ENCODE assay signal across 18 cellular contexts in genomic region chr2:239684271-239684670, GRCh38.
"Had no signal": no experiment of that assay in that cellular context is flagged by ENCODE, and none has a peak within 500 bp of the region (broad histone marks: within the 10 kb centered on the region; RNA-seq: fewer than 3 reads in every experiment).

No MANE protein-coding gene starts in this region.

- H2AFZ ChIP-seq: hepatocyte had no signal

- H3K36me3 ChIP-seq: esophagus muscularis mucosa, neutrophil, ovary, right atrium auricular region, thoracic aorta, transverse colon had no signal

- H3K9me3 ChIP-seq: neutrophil, thoracic aorta, transverse colon had no signal

- H3K27me3 ChIP-seq: hepatocyte, ovary, right atrium auricular region had no signal

- ATAC-seq: foreskin keratinocyte; stimulated activated naive B cell treated with anti-CD40 and anti-IgM and Interleukin-4, amounts not matched to agents 10 μg/mL and 1 μg/mL and 100 μg/mL, for 72 hours; stimulated activated naive CD8-positive, alpha-beta T cell treated with anti-CD3 and anti-CD28 coated beads, Interleukin-15, amount 100 ng/mL, for 72 hours had no signal

- H3K4me1 ChIP-seq: esophagus muscularis mucosa, foreskin keratinocyte, right atrium auricular region, transverse colon had no signal

- H3K27ac Mint-ChIP-seq: naive B cell; nephron progenitor cell; stimulated activated naive B cell treated with anti-CD40 and anti-IgM and Interleukin-4, amounts not matched to agents 10 μg/mL and 1 μg/mL and 100 μg/mL, for 72 hours had no signal

- H3K4me1 Mint-ChIP-seq: central memory CD8-positive, alpha-beta T cell; naive B cell; stimulated activated naive B cell treated with anti-CD40 and anti-IgM and Interleukin-4, amounts not matched to agents 10 μg/mL and 1 μg/mL and 100 μg/mL, for 72 hours; stimulated activated naive CD8-positive, alpha-beta T cell treated with anti-CD3 and anti-CD28 coated beads, Interleukin-15, amount 100 ng/mL, for 72 hours had no signal

- H3K79me2 ChIP-seq: hepatocyte had no signal

- H3K4me3 Mint-ChIP-seq: central memory CD8-positive, alpha-beta T cell; naive B cell; nephron progenitor cell; stimulated activated naive B cell treated with anti-CD40 and anti-IgM and Interleukin-4, amounts not matched to agents 10 μg/mL and 1 μg/mL and 100 μg/mL, for 72 hours; stimulated activated naive CD8-positive, alpha-beta T cell treated with anti-CD3 and anti-CD28 coated beads, Interleukin-15, amount 100 ng/mL, for 72 hours had no signal

- H3K9me3 Mint-ChIP-seq: central memory CD8-positive, alpha-beta T cell had no signal

- H3K36me3 Mint-ChIP-seq: stimulated activated naive B cell treated with anti-CD40 and anti-IgM and Interleukin-4, amounts not matched to agents 10 μg/mL and 1 μg/mL and 100 μg/mL, for 72 hours had no signal

- H3K4me3 ChIP-seq: esophagus muscularis mucosa, hepatocyte, ovary, right atrium auricular region, smooth muscle cell, thoracic aorta, transverse colon had no signal

- DNase-seq: effector memory CD4-positive, alpha-beta T cell; foreskin keratinocyte; mesendoderm; naive B cell; nephron progenitor cell; ovary; stimulated activated CD4-positive, alpha-beta T cell treated with anti-CD3 and anti-CD28 coated beads, Interleukin-4, amount 100 ng/mL, for 1 hour; stimulated activated naive B cell treated with anti-CD40 and anti-IgM and Interleukin-4, amounts not matched to agents 10 μg/mL and 1 μg/mL and 100 μg/mL, for 72 hours; stimulated activated naive CD8-positive, alpha-beta T cell treated with anti-CD3 and anti-CD28 coated beads, Interleukin-15, amount 100 ng/mL, for 72 hours; transverse colon had no signal

- H3K27ac ChIP-seq: epithelial cell of prostate, esophagus muscularis mucosa, foreskin keratinocyte, hepatocyte, neutrophil, ovary, right atrium auricular region, thoracic aorta, transverse colon had no signal

- H3K4me2 ChIP-seq: hepatocyte, smooth muscle cell had no signal
